In genomic region chr1:155322571-155322952, GRCh38 we compare ENCODE assay signal across 8 cellular contexts. TPM values are rescaled to one million over a fixed set of nuclear protein-coding genes. Genes with fewer than 3 reads are reported as not detected.
DNase-seq lines count a peak whose midpoint lies in the region; ATAC-seq, FAIRE-seq and TF ChIP-seq lines count a peak whose summit lies in the region.

No MANE protein-coding gene starts in this region.

- ATAC-seq in DND-41 (ENCODE audit: insufficient read depth, low read depth): no peak
- ATAC-seq in K562: no peak
- ATAC-seq in HG02885 (IDR thresholded peaks at IDR 0.05; ENCODE audit: poor library complexity, unreplicated experiment): no peak
- ATAC-seq in GM21737 (IDR thresholded peaks at IDR 0.05; ENCODE audit: unreplicated experiment): no peak

- H3K79me2 ChIP-seq in DND-41 (ENCODE audit: insufficient read depth, low read length): peaks cover 16% of the 10 kb centered on the region
- H3K79me2 ChIP-seq in Karpas-422 (ENCODE audit: low read length): no peaks in the 10 kb centered on the region
- peaks cover 19% of the 10 kb centered on the region for H3K79me2 ChIP-seq in K562 (ENCODE audit: control insufficient read depth, insufficient read depth, low read length)

- 18% methylated on average over 21 of the region's 28 CpGs for WGBS in K562 (ENCODE audit: insufficient coverage, low coverage, missing lambda C conversion rate)

- in situ Hi-C loops in K562 (cut with MboI): loop anchor here (25.0 kb wide), 1 partner anchor 1415 kb away; the partner anchor contains the start of genes ISG20L2, METTL25B and MRPL24

- no TSS peak for BruUV-seq in K562 (replicated peaks; lab: Mats Ljungman, UMichigan)

- intact Hi-C loops in K562 (cut with micrococcal nuclease): loop anchor here (2.0 to 10.0 kb wide), 2 partner anchors 14 to 272 kb away; partner anchors contain the start of gene FDPS

- DNase-seq in DND-41: peak; percentile 43
- DNase-seq in Karpas-422: peak; percentile 68
- peak in 1 of 4 experiments; percentile 35 for DNase-seq in K562 (ENCODE audit: extremely low read depth in 1 of 4, low spot score in 3 of 4)
- DNase-seq in COR-L47 (lab: John Stamatoyannopoulos, UW): no peak

- peak overlapping the region; percentile 61 to 79; a peak in 3 of 4 replicates for H3K4me3 ChIP-seq in DND-41 (ENCODE audit: low read depth in 1 of 2, low read length in 2 of 2)
- H3K4me3 ChIP-seq in Karpas-422 (ENCODE audit: low read length): peak overlapping the region; percentile 96
- H3K4me3 ChIP-seq in K562: peak overlapping the region; percentile 60
- peak overlapping the region; percentile 73 to 91 for H3K4me3 ChIP-seq in stomach smooth muscle (ENCODE audit: low read length in 2 of 2)

- H3K9me2 ChIP-seq in Karpas-422 (replicated peaks; ENCODE audit: insufficient read depth, low read length): no peaks in the 10 kb centered on the region

- FAIRE-seq in K562 (lab: Jason Lieb, UNC): no peak

- no peak for TF ChIP-seq POLR2A in K562 (conservative IDR thresholded peaks at IDR 0.05)

- H3K27me3 ChIP-seq in DND-41 (ENCODE audit: insufficient read depth, low read length, poor library complexity) (no peaks in the 10 kb centered on the region), Karpas-422 (ENCODE audit: low read length) (no peaks in the 10 kb centered on the region), K562 (ENCODE audit: control insufficient read depth in 2 of 2, insufficient read depth in 2 of 2, low read length in 2 of 2) (no peaks in the 10 kb centered on the region), layer of hippocampus (ENCODE audit: control insufficient read depth, insufficient read depth, low read length) (no peaks in the 10 kb centered on the region), stomach smooth muscle (ENCODE audit: control insufficient read depth in 1 of 2, insufficient read depth in 2 of 2, low read length in 2 of 2) (no peaks in the 10 kb centered on the region)

- peaks cover 4% of the 10 kb centered on the region for H3K9me1 ChIP-seq in K562 (ENCODE audit: control insufficient read depth, insufficient read depth, low read length)

- no peak for TF ChIP-seq RAD21 in K562 (CRISPR knock-in tag; conservative IDR thresholded peaks at IDR 0.05 in 1 of 2, IDR thresholded peaks at IDR 0.05 in 1 of 2)

- H3K27ac ChIP-seq in DND-41 (ENCODE audit: low read length): no peak overlapping the region
- 0 out of 2 replicates have a peak overlapping the region, but pooled peaks have one; percentile 89 for H3K27ac ChIP-seq in Karpas-422 (ENCODE audit: low read length)
- H3K27ac ChIP-seq in K562 (ENCODE audit: extremely low read depth, low read depth, low read length): peak overlapping the region; percentile 68; the same call in 1 of the 3 replicates
- H3K27ac ChIP-seq in layer of hippocampus (ENCODE audit: low read depth, low read length): peak overlapping the region; percentile 97
- H3K27ac ChIP-seq in stomach smooth muscle (ENCODE audit: low read length): peak overlapping the region; percentile 88

- no peak for TF ChIP-seq EP300 in K562 (IDR thresholded peaks at IDR 0.05; ENCODE audit: low read length)

- H3K4me2 ChIP-seq in DND-41 (ENCODE audit: insufficient read depth, low read length): peak overlapping the region; percentile 86
- peak overlapping the region; percentile 98 for H3K4me2 ChIP-seq in Karpas-422 (ENCODE audit: low read depth, low read length, poor library complexity, severe bottlenecking)
- peak overlapping the region; percentile 50 for H3K4me2 ChIP-seq in K562 (ENCODE audit: insufficient read depth, low read length)

- peaks cover 14% of the 10 kb centered on the region; the same call in 1 of the 2 replicates for H4K20me1 ChIP-seq in DND-41 (ENCODE audit: insufficient read depth, low read length)
- H4K20me1 ChIP-seq in Karpas-422 (ENCODE audit: insufficient read depth, low read depth, low read length): no peaks in the 10 kb centered on the region
- H4K20me1 ChIP-seq in K562 (replicated peaks; ENCODE audit: control insufficient read depth, insufficient read depth, low read length): peaks cover 14% of the 10 kb centered on the region

- H2AFZ ChIP-seq in DND-41 (ENCODE audit: low read depth, low read length): no peak overlapping the region; the same call in 1 of the 2 replicates
- no peak overlapping the region for H2AFZ ChIP-seq in Karpas-422 (ENCODE audit: low read length)
- H2AFZ ChIP-seq in K562 (ENCODE audit: low read depth, low read length): no peak overlapping the region; the same call in 1 of the 2 replicates

- CTCF ChIA-PET in K562 (lab: Yijun Ruan, JAX; ENCODE audit: low intra/inter-chr PET ratio): interaction anchor here (1.9 to 5.0 kb wide), 2 partner anchors 45 to 71 kb away, joined by 12 to 38 read pairs; partner anchors contain the start of gene HCN3

- H3K9me3 ChIP-seq in DND-41 (ENCODE audit: insufficient read depth, low read length, severe bottlenecking) (no peaks in the 10 kb centered on the region), Karpas-422 (ENCODE audit: low read length) (no peaks in the 10 kb centered on the region), K562 (replicated peaks; ENCODE audit: control insufficient read depth, insufficient read depth, low read depth, low read length) (no peaks in the 10 kb centered on the region), stomach smooth muscle (ENCODE audit: control insufficient read depth in 2 of 2, low read length in 2 of 2) (no peaks in the 10 kb centered on the region)

- peaks cover 33% of the 10 kb centered on the region for H3K36me3 ChIP-seq in DND-41 (ENCODE audit: insufficient read depth, low read length)
- peaks cover 16% of the 10 kb centered on the region; the same call in 1 of the 2 replicates for H3K36me3 ChIP-seq in Karpas-422 (ENCODE audit: insufficient read depth, low read length)
- H3K36me3 ChIP-seq in K562 (ENCODE audit: control insufficient read depth, insufficient read depth, low read length): peaks cover 53% of the 10 kb centered on the region
- H3K36me3 ChIP-seq in stomach smooth muscle (ENCODE audit: control insufficient read depth in 2 of 2, insufficient read depth in 2 of 2, low read length in 2 of 2): peaks cover 6 to 10% of the 10 kb centered on the region in 2 donors

- H3K4me1 ChIP-seq in DND-41 (ENCODE audit: insufficient read depth, low read length) (peaks cover 34% of the 10 kb centered on the region), Karpas-422 (ENCODE audit: low read length) (peaks cover 40% of the 10 kb centered on the region), K562 (replicated peaks in 1 of 2; ENCODE audit: control insufficient read depth in 2 of 2, insufficient read depth in 2 of 2, low read length in 2 of 2) (peaks cover 17 to 67% of the 10 kb centered on the region in 2 experiments; a peak in 4 of 5 replicates), stomach smooth muscle (ENCODE audit: control insufficient read depth, insufficient read depth, low read length) (peaks cover 56% of the 10 kb centered on the region)

- peak overlapping the region; percentile 79 for H3K9ac ChIP-seq in DND-41 (ENCODE audit: low read depth, low read length)
- H3K9ac ChIP-seq in Karpas-422 (ENCODE audit: low read length): peak overlapping the region; percentile 99
- peak overlapping the region in 1 of 2 experiments; percentile 95; a peak in 2 of 4 replicates for H3K9ac ChIP-seq in K562 (ENCODE audit: insufficient read depth in 1 of 2, low read depth in 2 of 2, low read length in 2 of 2)
- peak overlapping the region; percentile 58 to 62 for H3K9ac ChIP-seq in stomach smooth muscle (ENCODE audit: low read length in 2 of 2)

- TF ChIP-seq CTCF in DND-41 (IDR thresholded peaks at IDR 0.05; ENCODE audit: borderline replicate concordance, extremely low read depth, low read length, poor library complexity, severe bottlenecking): no peak
- TF ChIP-seq CTCF in K562 (IDR thresholded peaks at IDR 0.05 in 2 of 3, conservative IDR thresholded peaks at IDR 0.05 in 1 of 3; ENCODE audit: insufficient read depth in 2 of 3, low read depth in 1 of 3, low read length in 3 of 3): no peak

- POLR2A ChIA-PET in K562 (lab: Yijun Ruan, JAX): interaction anchor here (0.6 to 5.7 kb wide), 9 partner anchors 20 to 669 kb away, joined by 3 to 30 read pairs (median 4); partner anchors contain the start of genes CLK2, ENTREP3 and HCN3

RNA-seq across cellular contexts. Expression of gene RUSC1, which starts 1.9 kb away (rescaled TPM):
- 8.3 and 9.2 TPM in 2 replicates for total RNA-seq in Karpas-422 (2014; rRNA removed; shearing (Covaris generic); ENCODE audit: low replicate concordance)
- 28.6 and 75.0 TPM in 2 replicates for total RNA-seq in K562 (2011; cell fraction: chromatin; rRNA removed; ENCODE audit: low replicate concordance)
- total RNA-seq in K562 (2011; cell fraction: nucleolus; rRNA removed): 70.1 and 78.7 TPM in 2 replicates
- total RNA-seq in K562 (2011; cell fraction: nucleoplasm; rRNA removed): 44.4 and 55.0 TPM in 2 replicates
- total RNA-seq in K562 (2014; rRNA removed): 33.6 and 41.8 TPM in 2 replicates
- 14.3 and 15.1 TPM in 2 replicates for total RNA-seq in K562 (2014; rRNA removed; fragmentation: Illumina TruSeq; extraction: Trizol)
- total RNA-seq in K562 (2015; rRNA removed; fragmentation: Illumina TruSeq; extraction: Trizol): 25.3 and 25.7 TPM in 2 replicates
- 63.0 and 68.3 TPM in 2 replicates for total RNA-seq in K562 (2021)
- polyA plus RNA-seq in K562 (2011; rRNA removed): 37.5 and 44.2 TPM in 2 replicates
- polyA plus RNA-seq in K562 (2011; cell fraction: cytosol; rRNA removed): 51.0 and 124 TPM in 2 replicates
- polyA plus RNA-seq in K562 (2011; cell fraction: nucleus; rRNA removed): 104 and 153 TPM in 2 replicates
- polyA plus RNA-seq in K562 (2012): 42.7 and 48.5 TPM in 2 replicates
- 42.0 and 50.4 TPM in 2 replicates for polyA plus RNA-seq in K562 (2014; fragmentation: Illumina TruSeq; extraction: Trizol)
- 1 to 10 TPM; 5.7 to 9.5 TPM for polyA plus RNA-seq in K562 (2014; fragmentation: Nextera tagmentation; extraction: Ambion mirVana)
- polyA plus RNA-seq in K562 (2014; rRNA removed): 63.2 and 72.4 TPM in 2 replicates
- 11.2 and 13.7 TPM in 2 replicates for polyA minus RNA-seq in K562 (2011; rRNA and poly(A)+ RNA removed)
- polyA minus RNA-seq in K562 (2011; cell fraction: cytosol; rRNA and poly(A)+ RNA removed): 23.6 and 26.5 TPM in 2 replicates
- polyA minus RNA-seq in K562 (2011; cell fraction: nucleus; rRNA and poly(A)+ RNA removed): 24.6 and 26.1 TPM in 2 replicates

RNA-seq across cellular contexts. Expression of gene FDPS, which starts 13.9 kb away (rescaled TPM):
- total RNA-seq in Karpas-422 (2014; rRNA removed; shearing (Covaris generic); ENCODE audit: low replicate concordance): 298 and 377 TPM in 2 replicates
- total RNA-seq in K562 (2011; cell fraction: chromatin; rRNA removed; ENCODE audit: low replicate concordance): 971 and 1,145 TPM in 2 replicates
- 614 and 691 TPM in 2 replicates for total RNA-seq in K562 (2011; cell fraction: nucleolus; rRNA removed)
- total RNA-seq in K562 (2011; cell fraction: nucleoplasm; rRNA removed): 834 and 899 TPM in 2 replicates
- 319 and 337 TPM in 2 replicates for total RNA-seq in K562 (2014; rRNA removed)
- 360 and 368 TPM in 2 replicates for total RNA-seq in K562 (2014; rRNA removed; fragmentation: Illumina TruSeq; extraction: Trizol)
- total RNA-seq in K562 (2015; rRNA removed; fragmentation: Illumina TruSeq; extraction: Trizol): 243 and 247 TPM in 2 replicates
- 332 and 344 TPM in 2 replicates for total RNA-seq in K562 (2021)
- 563 and 614 TPM in 2 replicates for polyA plus RNA-seq in K562 (2011; rRNA removed)
- 402 and 573 TPM in 2 replicates for polyA plus RNA-seq in K562 (2011; cell fraction: cytosol; rRNA removed)
- polyA plus RNA-seq in K562 (2011; cell fraction: nucleus; rRNA removed): 721 and 909 TPM in 2 replicates
- polyA plus RNA-seq in K562 (2012): 300 and 453 TPM in 2 replicates
- 313 and 328 TPM in 2 replicates for polyA plus RNA-seq in K562 (2014; fragmentation: Illumina TruSeq; extraction: Trizol)
- polyA plus RNA-seq in K562 (2014; fragmentation: Nextera tagmentation; extraction: Ambion mirVana): 100 to 1,000 TPM; 864 to 884 TPM
- 377 and 379 TPM in 2 replicates for polyA plus RNA-seq in K562 (2014; rRNA removed)
- 293 and 318 TPM in 2 replicates for polyA minus RNA-seq in K562 (2011; rRNA and poly(A)+ RNA removed)
- polyA minus RNA-seq in K562 (2011; cell fraction: cytosol; rRNA and poly(A)+ RNA removed): 174 and 178 TPM in 2 replicates
- 118 and 209 TPM in 2 replicates for polyA minus RNA-seq in K562 (2011; cell fraction: nucleus; rRNA and poly(A)+ RNA removed)

RNA-seq across cellular contexts. Expression of gene PKLR, which starts 21.3 kb away (rescaled TPM):
- not detected in 2 replicates for total RNA-seq in Karpas-422 (2014; rRNA removed; shearing (Covaris generic); ENCODE audit: low replicate concordance)
- 18.9 and 39.8 TPM in 2 replicates for total RNA-seq in K562 (2011; cell fraction: chromatin; rRNA removed; ENCODE audit: low replicate concordance)
- total RNA-seq in K562 (2011; cell fraction: nucleolus; rRNA removed): 33.9 and 37.6 TPM in 2 replicates
- 31.5 and 35.1 TPM in 2 replicates for total RNA-seq in K562 (2011; cell fraction: nucleoplasm; rRNA removed)
- total RNA-seq in K562 (2014; rRNA removed): 38.2 and 47.5 TPM in 2 replicates
- 22.6 and 25.0 TPM in 2 replicates for total RNA-seq in K562 (2014; rRNA removed; fragmentation: Illumina TruSeq; extraction: Trizol)
- 12.1 and 12.8 TPM in 2 replicates for total RNA-seq in K562 (2015; rRNA removed; fragmentation: Illumina TruSeq; extraction: Trizol)
- total RNA-seq in K562 (2021): 75.7 and 78.4 TPM in 2 replicates
- 25.3 and 39.9 TPM in 2 replicates for polyA plus RNA-seq in K562 (2011; rRNA removed)
- polyA plus RNA-seq in K562 (2011; cell fraction: cytosol; rRNA removed): 26.5 and 92.1 TPM in 2 replicates
- polyA plus RNA-seq in K562 (2011; cell fraction: nucleus; rRNA removed): 20.1 and 56.5 TPM in 2 replicates
- polyA plus RNA-seq in K562 (2012): 23.5 and 42.9 TPM in 2 replicates
- polyA plus RNA-seq in K562 (2014; fragmentation: Illumina TruSeq; extraction: Trizol): 58.5 and 62.1 TPM in 2 replicates
- polyA plus RNA-seq in K562 (2014; fragmentation: Nextera tagmentation; extraction: Ambion mirVana): 10 to 100 TPM; 10.7 to 13.0 TPM
- polyA plus RNA-seq in K562 (2014; rRNA removed): 50.4 and 51.2 TPM in 2 replicates
- polyA minus RNA-seq in K562 (2011; rRNA and poly(A)+ RNA removed): 12.1 and 32.1 TPM in 2 replicates
- polyA minus RNA-seq in K562 (2011; cell fraction: cytosol; rRNA and poly(A)+ RNA removed): 16.4 and 35.4 TPM in 2 replicates
- polyA minus RNA-seq in K562 (2011; cell fraction: nucleus; rRNA and poly(A)+ RNA removed): 7.7 and 16.0 TPM in 2 replicates

RNA-seq across cellular contexts. Expression of gene HCN3, which starts 45.3 kb away (rescaled TPM):
- 5.9 and 6.3 TPM in 2 replicates for total RNA-seq in Karpas-422 (2014; rRNA removed; shearing (Covaris generic); ENCODE audit: low replicate concordance)
- total RNA-seq in K562 (2011; cell fraction: chromatin; rRNA removed; ENCODE audit: low replicate concordance): 31.1 and 65.6 TPM in 2 replicates
- 41.4 and 45.0 TPM in 2 replicates for total RNA-seq in K562 (2011; cell fraction: nucleolus; rRNA removed)
- 40.9 and 43.8 TPM in 2 replicates for total RNA-seq in K562 (2011; cell fraction: nucleoplasm; rRNA removed)
- total RNA-seq in K562 (2014; rRNA removed) (2.3 and 3.2 TPM in 2 replicates), K562 (2014; rRNA removed; fragmentation: Illumina TruSeq; extraction: Trizol) (1.7 and 2.9 TPM in 2 replicates), K562 (2015; rRNA removed; fragmentation: Illumina TruSeq; extraction: Trizol) (3.1 and 3.9 TPM in 2 replicates), K562 (2021) (6.6 and 7.0 TPM in 2 replicates)
- polyA plus RNA-seq in K562 (2011; rRNA removed) (7.2 and 14.5 TPM in 2 replicates), K562 (2014; fragmentation: Illumina TruSeq; extraction: Trizol) (5.6 and 5.9 TPM in 2 replicates), K562 (2014; fragmentation: Nextera tagmentation; extraction: Ambion mirVana) (1 to 10 TPM in 1 of 2 experiments, under 1 TPM in 1; 0.91 to 1.0 TPM), K562 (2014; rRNA removed) (7.3 and 9.7 TPM in 2 replicates)
- 7.1 and 13.6 TPM in 2 replicates for polyA plus RNA-seq in K562 (2011; cell fraction: cytosol; rRNA removed)
- polyA plus RNA-seq in K562 (2011; cell fraction: nucleus; rRNA removed): 101 and 112 TPM in 2 replicates
- 5.6 and 7.6 TPM in 2 replicates for polyA plus RNA-seq in K562 (2012)
- polyA minus RNA-seq in K562 (2011; rRNA and poly(A)+ RNA removed): 3.7 and 5.6 TPM in 2 replicates
- 2.5 and 5.6 TPM in 2 replicates for polyA minus RNA-seq in K562 (2011; cell fraction: cytosol; rRNA and poly(A)+ RNA removed)
- polyA minus RNA-seq in K562 (2011; cell fraction: nucleus; rRNA and poly(A)+ RNA removed): 11.6 and 13.2 TPM in 2 replicates

RNA-seq across cellular contexts. Expression of gene CLK2, which starts 49.3 kb away (rescaled TPM):
- total RNA-seq in Karpas-422 (2014; rRNA removed; shearing (Covaris generic); ENCODE audit: low replicate concordance): 78.7 and 99.6 TPM in 2 replicates
- 311 and 570 TPM in 2 replicates for total RNA-seq in K562 (2011; cell fraction: chromatin; rRNA removed; ENCODE audit: low replicate concordance)
- 299 and 331 TPM in 2 replicates for total RNA-seq in K562 (2011; cell fraction: nucleolus; rRNA removed)
- 264 and 285 TPM in 2 replicates for total RNA-seq in K562 (2011; cell fraction: nucleoplasm; rRNA removed)
- total RNA-seq in K562 (2014; rRNA removed) (36.4 and 40.2 TPM in 2 replicates), K562 (2014; rRNA removed; fragmentation: Illumina TruSeq; extraction: Trizol) (24.2 and 25.6 TPM in 2 replicates), K562 (2015; rRNA removed; fragmentation: Illumina TruSeq; extraction: Trizol) (37.0 and 39.6 TPM in 2 replicates), K562 (2021) (60.2 and 65.4 TPM in 2 replicates)
- polyA plus RNA-seq in K562 (2011; rRNA removed) (67.8 and 105 TPM in 2 replicates), K562 (2014; fragmentation: Illumina TruSeq; extraction: Trizol) (59.9 and 67.3 TPM in 2 replicates), K562 (2014; fragmentation: Nextera tagmentation; extraction: Ambion mirVana) (10 to 100 TPM; 13.5 to 15.7 TPM), K562 (2014; rRNA removed) (69.1 and 81.4 TPM in 2 replicates)
- polyA plus RNA-seq in K562 (2011; cell fraction: cytosol; rRNA removed): 48.7 and 49.0 TPM in 2 replicates
- polyA plus RNA-seq in K562 (2011; cell fraction: nucleus; rRNA removed): 890 and 922 TPM in 2 replicates
- 56.9 and 62.9 TPM in 2 replicates for polyA plus RNA-seq in K562 (2012)
- 58.6 and 59.3 TPM in 2 replicates for polyA minus RNA-seq in K562 (2011; rRNA and poly(A)+ RNA removed)
- 30.5 and 30.7 TPM in 2 replicates for polyA minus RNA-seq in K562 (2011; cell fraction: cytosol; rRNA and poly(A)+ RNA removed)
- polyA minus RNA-seq in K562 (2011; cell fraction: nucleus; rRNA and poly(A)+ RNA removed): 109 and 138 TPM in 2 replicates

Comparison
In these comparisons a context has a peak if more than half of its experiments do, and no peak if none do; other contexts are left out.
1. RNA of gene PKLR, which starts 21.3 kb away (total RNA-seq): 12.1 to 78.4 TPM in K562; not detected in Karpas-422; every median in the first group is over 10 times any median in the second.
2. Peak in every context shown above with its lines, with median percentiles within 50 percentile points of each other: H3K4me2 ChIP-seq and H3K4me3 ChIP-seq.